In the genomic region with DNA sequence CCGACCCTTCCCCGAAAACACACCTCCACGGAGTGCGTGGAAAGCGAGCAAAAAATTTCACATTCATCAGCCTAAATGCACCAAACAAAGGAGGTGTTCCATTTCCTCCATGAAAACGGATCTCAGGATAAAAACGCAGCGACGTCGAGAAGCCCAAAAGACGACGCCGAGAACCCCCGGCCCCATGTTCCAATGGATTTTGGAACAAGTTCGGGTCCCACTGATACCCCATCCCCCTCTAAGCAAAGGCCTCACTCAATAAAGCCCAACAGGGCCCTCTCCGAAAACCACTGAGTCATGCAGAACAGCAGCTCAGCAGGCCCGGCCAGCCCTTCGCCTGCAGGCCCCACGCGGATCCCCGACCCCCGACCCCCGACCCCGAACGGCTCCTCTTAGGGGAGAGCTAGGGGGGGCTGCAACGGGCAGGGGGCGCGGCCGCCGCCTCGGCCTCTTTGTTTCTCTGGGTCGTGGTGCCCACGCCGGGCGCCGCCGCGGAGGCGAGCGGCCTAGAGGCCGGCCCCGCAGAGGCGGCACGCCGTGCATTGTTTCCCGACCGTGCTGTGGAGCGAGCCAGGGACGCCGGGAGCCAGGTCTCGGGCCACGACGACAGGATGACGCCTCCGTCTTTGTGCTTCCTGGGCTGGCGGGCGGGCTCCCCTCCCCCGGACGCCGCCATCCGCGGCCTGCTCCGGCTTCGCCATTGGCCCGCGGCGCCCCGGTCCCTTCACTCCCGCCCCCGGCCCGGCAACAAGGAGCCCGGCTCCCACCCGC, we compare ENCODE assay signal across 8 cellular contexts. TPM values are rescaled to one million over a fixed set of nuclear protein-coding genes. Genes with fewer than 3 reads are reported as not detected.
DNase-seq lines count a peak whose midpoint lies in the region; ATAC-seq, FAIRE-seq and TF ChIP-seq lines count a peak whose summit lies in the region.

No MANE protein-coding gene starts in this region.

- H2BK120ac ChIP-seq in neuronal stem cell (ENCODE audit: low read depth, low read length): peak overlapping the region; percentile 35

- no peak overlapping the region for H4K91ac ChIP-seq in neuronal stem cell (ENCODE audit: low read depth, low read length, poor library complexity)

- peak; percentile 28 for ATAC-seq in GM19025 (IDR thresholded peaks at IDR 0.05; ENCODE audit: low read depth, unreplicated experiment)
- ATAC-seq in HG03159 (IDR thresholded peaks at IDR 0.05; ENCODE audit: unreplicated experiment): peak; percentile 46

- peaks cover 47 to 59% (median 53%) of the 10 kb centered on the region in 11 experiments for H4K20me1 ChIP-seq in BLaER1 treated with 17β-estradiol and CSF1 and Interleukin-3, amounts not matched to agents 10 nM and 100 nM

- H3K4me1 ChIP-seq in BLaER1 treated with 17β-estradiol and CSF1 and Interleukin-3, amounts not matched to agents 10 nM and 100 nM: peaks cover 26 to 40% (median 32%) of the 10 kb centered on the region in 10 experiments
- H3K4me1 ChIP-seq in neuronal stem cell (ENCODE audit: control insufficient read depth in 2 of 2, insufficient read depth in 1 of 2, low read depth in 1 of 2, low read length in 2 of 2): peaks cover 0 to 12% of the 10 kb centered on the region in 2 donors
- peaks cover 49% of the 10 kb centered on the region for H3K4me1 ChIP-seq in suprapubic skin

- no peak overlapping the region for H3K4ac ChIP-seq in neuronal stem cell (ENCODE audit: low read length)

- peak overlapping the region; percentile 98 to 100 (median 99) for H3K9ac ChIP-seq in BLaER1 treated with 17β-estradiol and CSF1 and Interleukin-3, amounts not matched to agents 10 nM and 100 nM
- peak overlapping the region; percentile 94 for H3K9ac ChIP-seq in neuronal stem cell (ENCODE audit: low read depth, low read length, poor library complexity)

- TF ChIP-seq EP300 in suprapubic skin (IDR thresholded peaks at IDR 0.05): no peak

- H3K4me3 ChIP-seq in BLaER1 treated with 17β-estradiol and CSF1 and Interleukin-3, amounts not matched to agents 10 nM and 100 nM: peak overlapping the region; percentile 75 to 99 (median 92)
- H3K4me3 ChIP-seq in neuronal stem cell (ENCODE audit: low read length in 2 of 2) (peak overlapping the region; percentile 95 to 100), suprapubic skin (peak overlapping the region; percentile 86)

- peak overlapping the region; percentile 97 for H2BK5ac ChIP-seq in neuronal stem cell (ENCODE audit: low read length)

- H3K79me1 ChIP-seq in neuronal stem cell (ENCODE audit: low read depth, low read length): peaks cover 2% of the 10 kb centered on the region

- H2BK15ac ChIP-seq in neuronal stem cell (ENCODE audit: low read length): peak overlapping the region; percentile 92

- peak overlapping the region; percentile 95 for H2AK5ac ChIP-seq in neuronal stem cell (ENCODE audit: low read depth, low read length)

- peaks cover 33 to 49% (median 47%) of the 10 kb centered on the region in 11 experiments for H3K36me3 ChIP-seq in BLaER1 treated with 17β-estradiol and CSF1 and Interleukin-3, amounts not matched to agents 10 nM and 100 nM
- peaks cover 8 to 47% of the 10 kb centered on the region in 2 donors for H3K36me3 ChIP-seq in neuronal stem cell (replicated peaks in 1 of 2; ENCODE audit: control insufficient read depth in 2 of 2, insufficient read depth in 2 of 2, low read length in 2 of 2)
- peaks cover 14% of the 10 kb centered on the region for H3K36me3 ChIP-seq in suprapubic skin

- peak overlapping the region; percentile 99 for H3K18ac ChIP-seq in neuronal stem cell (ENCODE audit: low read length)

- no peak overlapping the region for H4K8ac ChIP-seq in neuronal stem cell (ENCODE audit: low read depth, low read length)

- peak overlapping the region; percentile 99 for H3K23ac ChIP-seq in neuronal stem cell (ENCODE audit: low read depth, low read length, poor library complexity)

- no peaks in the 10 kb centered on the region for H3K9me3 ChIP-seq in BLaER1 treated with 17β-estradiol and CSF1 and Interleukin-3, amounts not matched to agents 10 nM and 100 nM (replicated peaks in 1 of 11)
- H3K9me3 ChIP-seq in neuronal stem cell (replicated peaks in 1 of 2; ENCODE audit: control insufficient read depth in 2 of 2, insufficient read depth in 1 of 2, low read depth in 1 of 2, low read length in 2 of 2): no peaks in the 10 kb centered on the region
- H3K9me3 ChIP-seq in suprapubic skin: no peaks in the 10 kb centered on the region

- DNase-seq in RCC 7860 (ENCODE audit: low spot score): peak; percentile 41
- peak; percentile 61 for DNase-seq in activated gamma-delta T cell treated with anti-CD3 and anti-CD28 coated beads, Interleukin-2, amount 50 U/mL, for 16 hours (ENCODE audit: low read depth)
- DNase-seq in frontal cortex (ENCODE audit: low spot score in 2 of 2): peak; percentile 47 to 61
- DNase-seq in neuronal stem cell (ENCODE audit: low spot score): peak; percentile 40
- DNase-seq in suprapubic skin (ENCODE audit: low spot score in 2 of 2): peak; percentile 81 to 85

- TF ChIP-seq CTCF in suprapubic skin (IDR thresholded peaks at IDR 0.05): no peak

- peak overlapping the region; percentile 71 to 96 (median 86); a peak in 21 of 22 replicates for H3K4me2 ChIP-seq in BLaER1 treated with 17β-estradiol and CSF1 and Interleukin-3, amounts not matched to agents 10 nM and 100 nM
- peak overlapping the region; percentile 32 for H3K4me2 ChIP-seq in neuronal stem cell (ENCODE audit: insufficient read depth, low read length, poor library complexity, severe bottlenecking)

- H3K14ac ChIP-seq in neuronal stem cell (ENCODE audit: low read length): peak overlapping the region; percentile 49

- H3K27me3 ChIP-seq in BLaER1 treated with 17β-estradiol and CSF1 and Interleukin-3, amounts not matched to agents 10 nM and 100 nM: no peaks in the 10 kb centered on the region
- H3K27me3 ChIP-seq in neuronal stem cell (ENCODE audit: control insufficient read depth in 3 of 3, insufficient read depth in 3 of 3, low read depth in 1 of 3, low read length in 3 of 3) (no peaks in the 10 kb centered on the region), suprapubic skin (no peaks in the 10 kb centered on the region)

- peak overlapping the region; percentile 95 to 100 (median 99) for H3K27ac ChIP-seq in BLaER1 treated with 17β-estradiol and CSF1 and Interleukin-3, amounts not matched to agents 10 nM and 100 nM
- peak overlapping the region; percentile 96 for H3K27ac ChIP-seq in neuronal stem cell (replicated peaks; ENCODE audit: low read length)
- peak overlapping the region; percentile 100 for H3K27ac ChIP-seq in suprapubic skin

- FAIRE-seq in RCC 7860 (lab: Jason Lieb, UNC): no peak
- no peak for FAIRE-seq in frontal cortex (lab: Jason Lieb, UNC)

- no peak for TF ChIP-seq POLR2A in suprapubic skin (IDR thresholded peaks at IDR 0.05)

- WGBS in neuronal stem cell (ENCODE audit: extremely low coverage in 2 of 2, insufficient read length in 2 of 2, insufficient replicate concordance in 1 of 2), 2 donors: no CpG with 5 or more reads among the region's 73 CpGs
- 2% methylated on average over 15 of the region's 73 CpGs for WGBS in suprapubic skin

- peak overlapping the region; percentile 68 for H2AFZ ChIP-seq in neuronal stem cell (ENCODE audit: low read length)

- peak overlapping the region; percentile 86 for H2BK12ac ChIP-seq in neuronal stem cell (ENCODE audit: low read length)

RNA-seq across cellular contexts. Expression of gene ZFAND5, which starts 0.9 kb away (rescaled TPM):
- total RNA-seq in frontal cortex (219 TPM), suprapubic skin (100 to 1,000 TPM; 105 to 281 (median 137) TPM)
- 126 TPM for polyA plus RNA-seq in neuronal stem cell (2013, experiment 1 of 2)
- 127 TPM for polyA plus RNA-seq in neuronal stem cell (2013, experiment 2 of 2)

Comparison
In these comparisons a context has a peak if more than half of its experiments do, and no peak if none do; other contexts are left out.
1. Peak in every context shown above with its lines: DNase-seq, ATAC-seq, H3K4me3 ChIP-seq and H3K27ac ChIP-seq.